1 cellular context compared by ENCODE assay signal in the genomic region with DNA sequence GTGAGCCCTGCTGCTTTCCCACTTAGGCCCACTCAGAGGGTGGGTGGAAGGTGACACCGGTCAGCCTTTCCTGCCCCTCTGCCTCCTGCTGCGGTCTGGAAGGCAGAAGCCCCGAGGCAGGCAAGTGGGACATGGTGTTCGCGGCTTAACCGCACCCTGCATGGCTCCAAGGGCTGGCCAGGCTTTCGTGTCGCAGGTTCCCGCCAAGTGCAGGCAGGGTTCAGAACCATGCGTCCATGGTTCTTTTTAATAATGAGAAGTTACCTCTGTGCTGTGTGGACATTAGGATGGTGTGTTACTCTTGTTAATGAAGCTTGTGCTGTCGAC.
TF ChIP-seq lines count a peak whose summit lies in the region.

No MANE protein-coding gene starts in this region.

TF ChIP-seq in K562, 482 proteins besides CTCF, POLR2A, EP300 and RAD21 (continued from another document and continues in another):
- TF ChIP-seq, protein P1, sequence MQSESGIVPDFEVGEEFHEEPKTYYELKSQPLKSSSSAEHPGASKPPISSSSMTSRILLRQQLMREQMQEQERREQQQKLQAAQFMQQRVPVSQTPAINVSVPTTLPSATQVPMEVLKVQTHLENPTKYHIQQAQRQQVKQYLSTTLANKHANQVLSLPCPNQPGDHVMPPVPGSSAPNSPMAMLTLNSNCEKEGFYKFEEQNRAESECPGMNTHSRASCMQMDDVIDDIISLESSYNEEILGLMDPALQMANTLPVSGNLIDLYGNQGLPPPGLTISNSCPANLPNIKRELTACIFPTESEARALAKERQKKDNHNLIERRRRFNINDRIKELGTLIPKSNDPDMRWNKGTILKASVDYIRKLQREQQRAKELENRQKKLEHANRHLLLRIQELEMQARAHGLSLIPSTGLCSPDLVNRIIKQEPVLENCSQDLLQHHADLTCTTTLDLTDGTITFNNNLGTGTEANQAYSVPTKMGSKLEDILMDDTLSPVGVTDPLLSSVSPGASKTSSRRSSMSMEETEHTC (IDR thresholded peaks at IDR 0.05): no peak
- TF ChIP-seq BRD9 (IDR thresholded peaks at IDR 0.05; ENCODE audit: low read depth, partially characterized antibody) (no peak), NFIX (CRISPR knock-in tag; IDR thresholded peaks at IDR 0.05; ENCODE audit: low read depth) (no peak), LARP7 (IDR thresholded peaks at IDR 0.05) (no peak), TAF9B (IDR thresholded peaks at IDR 0.05; ENCODE audit: partially characterized antibody) (no peak), MCM7 (IDR thresholded peaks at IDR 0.05) (no peak), ZNF77 (CRISPR knock-in tag; IDR thresholded peaks at IDR 0.05) (no peak), ATF1 (CRISPR knock-in tag; IDR thresholded peaks at IDR 0.05) (no peak), ATF1 (tag; IDR thresholded peaks at IDR 0.05) (peak; percentile 12; the same call in 1 of the 2 replicates), SAP30 (IDR thresholded peaks at IDR 0.05; ENCODE audit: borderline replicate concordance, insufficient read depth, low read depth, low read length, poor library complexity, severe bottlenecking) (peak; percentile 46), CBX2 (IDR thresholded peaks at IDR 0.05; ENCODE audit: insufficient read depth, low read length, poor library complexity, severe bottlenecking) (no peak), RBM14 (IDR thresholded peaks at IDR 0.05; ENCODE audit: borderline replicate concordance, insufficient read depth, low read depth, low read length) (no peak), MXI1 (IDR thresholded peaks at IDR 0.05; ENCODE audit: low read depth, low read length) (no peak), ZFX (CRISPR knock-in tag; IDR thresholded peaks at IDR 0.05) (peak; percentile 35; the same call in 1 of the 2 replicates), ZNF431 (CRISPR knock-in tag; IDR thresholded peaks at IDR 0.05) (no peak), ARNT (IDR thresholded peaks at IDR 0.05) (no peak), NFE2L1 (tag; IDR thresholded peaks at IDR 0.05; ENCODE audit: borderline replicate concordance, low read depth) (no peak), TEAD4 (IDR thresholded peaks at IDR 0.05; ENCODE audit: low read length) (no peak), TEAD4 (CRISPR knock-in tag; IDR thresholded peaks at IDR 0.05; ENCODE audit: borderline replicate concordance) (no peak), HNRNPUL1 (IDR thresholded peaks at IDR 0.05; ENCODE audit: low read length) (no peak), MYC (IDR thresholded peaks at IDR 0.05; ENCODE audit: low read depth, low read length) (0 out of 2 replicates have a peak, but pooled peaks have one; percentile 20), MYC (CRISPR knock-in tag; IDR thresholded peaks at IDR 0.05; ENCODE audit: borderline replicate concordance, low read depth) (no peak), CHD1 (IDR thresholded peaks at IDR 0.05; ENCODE audit: low read length) (no peak), GABPB1 (CRISPR knock-in tag; IDR thresholded peaks at IDR 0.05) (peak; percentile 37; the same call in 1 of the 2 replicates), ASH1L (IDR thresholded peaks at IDR 0.05; ENCODE audit: borderline replicate concordance, low read depth, partially characterized antibody) (no peak), RCOR1 (IDR thresholded peaks at IDR 0.05; ENCODE audit: borderline replicate concordance in 1 of 2, low read depth in 2 of 2, low read length in 2 of 2) (no peak), RBFOX2 (IDR thresholded peaks at IDR 0.05; ENCODE audit: low read depth, low read length) (peak; percentile 4; the same call in 1 of the 2 replicates), PML (IDR thresholded peaks at IDR 0.05; ENCODE audit: low read length) (0 out of 2 replicates have a peak, but pooled peaks have one; percentile 8), ZZZ3 (IDR thresholded peaks at IDR 0.05) (no peak), XRCC5 (IDR thresholded peaks at IDR 0.05; ENCODE audit: low read depth, low read length) (no peak), DACH1 (IDR thresholded peaks at IDR 0.05; ENCODE audit: partially characterized antibody) (no peak), TAF7 (tag; IDR thresholded peaks at IDR 0.05) (no peak), SMAD2 (IDR thresholded peaks at IDR 0.05; ENCODE audit: low read depth, low read length) (no peak), ETV5 (CRISPR knock-in tag; IDR thresholded peaks at IDR 0.05; ENCODE audit: low read depth) (no peak), L3MBTL2 (IDR thresholded peaks at IDR 0.05) (peak; percentile 85), ZNF76 (CRISPR knock-in tag; IDR thresholded peaks at IDR 0.05; ENCODE audit: borderline replicate concordance) (no peak), ZNF584 (CRISPR knock-in tag; IDR thresholded peaks at IDR 0.05; ENCODE audit: low read depth) (no peak), ZNF589 (CRISPR knock-in tag; IDR thresholded peaks at IDR 0.05; ENCODE audit: low read depth) (no peak), SIRT6 (IDR thresholded peaks at IDR 0.05; ENCODE audit: low read depth, low read length) (no peak), ZNF263 (CRISPR knock-in tag; IDR thresholded peaks at IDR 0.05; ENCODE audit: borderline replicate concordance) (no peak)
- TF ChIP-seq, protein P2, sequence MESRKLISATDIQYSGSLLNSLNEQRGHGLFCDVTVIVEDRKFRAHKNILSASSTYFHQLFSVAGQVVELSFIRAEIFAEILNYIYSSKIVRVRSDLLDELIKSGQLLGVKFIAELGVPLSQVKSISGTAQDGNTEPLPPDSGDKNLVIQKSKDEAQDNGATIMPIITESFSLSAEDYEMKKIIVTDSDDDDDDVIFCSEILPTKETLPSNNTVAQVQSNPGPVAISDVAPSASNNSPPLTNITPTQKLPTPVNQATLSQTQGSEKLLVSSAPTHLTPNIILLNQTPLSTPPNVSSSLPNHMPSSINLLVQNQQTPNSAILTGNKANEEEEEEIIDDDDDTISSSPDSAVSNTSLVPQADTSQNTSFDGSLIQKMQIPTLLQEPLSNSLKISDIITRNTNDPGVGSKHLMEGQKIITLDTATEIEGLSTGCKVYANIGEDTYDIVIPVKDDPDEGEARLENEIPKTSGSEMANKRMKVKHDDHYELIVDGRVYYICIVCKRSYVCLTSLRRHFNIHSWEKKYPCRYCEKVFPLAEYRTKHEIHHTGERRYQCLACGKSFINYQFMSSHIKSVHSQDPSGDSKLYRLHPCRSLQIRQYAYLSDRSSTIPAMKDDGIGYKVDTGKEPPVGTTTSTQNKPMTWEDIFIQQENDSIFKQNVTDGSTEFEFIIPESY (CRISPR knock-in tag; IDR thresholded peaks at IDR 0.05): no peak
- TF ChIP-seq, protein P3, sequence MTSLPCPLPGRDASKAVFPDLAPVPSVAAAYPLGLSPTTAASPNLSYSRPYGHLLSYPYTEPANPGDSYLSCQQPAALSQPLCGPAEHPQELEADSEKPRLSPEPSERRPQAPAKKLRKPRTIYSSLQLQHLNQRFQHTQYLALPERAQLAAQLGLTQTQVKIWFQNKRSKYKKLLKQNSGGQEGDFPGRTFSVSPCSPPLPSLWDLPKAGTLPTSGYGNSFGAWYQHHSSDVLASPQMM (CRISPR knock-in tag; IDR thresholded peaks at IDR 0.05): no peak
- TF ChIP-seq, protein P4, sequence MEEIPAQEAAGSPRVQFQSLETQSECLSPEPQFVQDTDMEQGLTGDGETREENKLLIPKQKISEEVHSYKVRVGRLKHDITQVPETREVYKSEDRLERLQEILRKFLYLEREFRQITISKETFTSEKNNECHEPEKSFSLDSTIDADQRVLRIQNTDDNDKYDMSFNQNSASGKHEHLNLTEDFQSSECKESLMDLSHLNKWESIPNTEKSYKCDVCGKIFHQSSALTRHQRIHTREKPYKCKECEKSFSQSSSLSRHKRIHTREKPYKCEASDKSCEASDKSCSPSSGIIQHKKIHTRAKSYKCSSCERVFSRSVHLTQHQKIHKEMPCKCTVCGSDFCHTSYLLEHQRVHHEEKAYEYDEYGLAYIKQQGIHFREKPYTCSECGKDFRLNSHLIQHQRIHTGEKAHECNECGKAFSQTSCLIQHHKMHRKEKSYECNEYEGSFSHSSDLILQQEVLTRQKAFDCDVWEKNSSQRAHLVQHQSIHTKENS (CRISPR knock-in tag; IDR thresholded peaks at IDR 0.05): no peak
- TF ChIP-seq, protein P5, sequence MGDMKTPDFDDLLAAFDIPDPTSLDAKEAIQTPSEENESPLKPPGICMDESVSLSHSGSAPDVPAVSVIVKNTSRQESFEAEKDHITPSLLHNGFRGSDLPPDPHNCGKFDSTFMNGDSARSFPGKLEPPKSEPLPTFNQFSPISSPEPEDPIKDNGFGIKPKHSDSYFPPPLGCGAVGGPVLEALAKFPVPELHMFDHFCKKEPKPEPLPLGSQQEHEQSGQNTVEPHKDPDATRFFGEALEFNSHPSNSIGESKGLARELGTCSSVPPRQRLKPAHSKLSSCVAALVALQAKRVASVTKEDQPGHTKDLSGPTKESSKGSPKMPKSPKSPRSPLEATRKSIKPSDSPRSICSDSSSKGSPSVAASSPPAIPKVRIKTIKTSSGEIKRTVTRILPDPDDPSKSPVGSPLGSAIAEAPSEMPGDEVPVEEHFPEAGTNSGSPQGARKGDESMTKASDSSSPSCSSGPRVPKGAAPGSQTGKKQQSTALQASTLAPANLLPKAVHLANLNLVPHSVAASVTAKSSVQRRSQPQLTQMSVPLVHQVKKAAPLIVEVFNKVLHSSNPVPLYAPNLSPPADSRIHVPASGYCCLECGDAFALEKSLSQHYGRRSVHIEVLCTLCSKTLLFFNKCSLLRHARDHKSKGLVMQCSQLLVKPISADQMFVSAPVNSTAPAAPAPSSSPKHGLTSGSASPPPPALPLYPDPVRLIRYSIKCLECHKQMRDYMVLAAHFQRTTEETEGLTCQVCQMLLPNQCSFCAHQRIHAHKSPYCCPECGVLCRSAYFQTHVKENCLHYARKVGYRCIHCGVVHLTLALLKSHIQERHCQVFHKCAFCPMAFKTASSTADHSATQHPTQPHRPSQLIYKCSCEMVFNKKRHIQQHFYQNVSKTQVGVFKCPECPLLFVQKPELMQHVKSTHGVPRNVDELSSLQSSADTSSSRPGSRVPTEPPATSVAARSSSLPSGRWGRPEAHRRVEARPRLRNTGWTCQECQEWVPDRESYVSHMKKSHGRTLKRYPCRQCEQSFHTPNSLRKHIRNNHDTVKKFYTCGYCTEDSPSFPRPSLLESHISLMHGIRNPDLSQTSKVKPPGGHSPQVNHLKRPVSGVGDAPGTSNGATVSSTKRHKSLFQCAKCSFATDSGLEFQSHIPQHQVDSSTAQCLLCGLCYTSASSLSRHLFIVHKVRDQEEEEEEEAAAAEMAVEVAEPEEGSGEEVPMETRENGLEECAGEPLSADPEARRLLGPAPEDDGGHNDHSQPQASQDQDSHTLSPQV (IDR thresholded peaks at IDR 0.05): peak; percentile 86
- TF ChIP-seq, protein P6, sequence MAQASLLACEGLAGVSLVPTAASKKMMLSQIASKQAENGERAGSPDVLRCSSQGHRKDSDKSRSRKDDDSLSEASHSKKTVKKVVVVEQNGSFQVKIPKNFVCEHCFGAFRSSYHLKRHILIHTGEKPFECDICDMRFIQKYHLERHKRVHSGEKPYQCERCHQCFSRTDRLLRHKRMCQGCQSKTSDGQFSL (CRISPR knock-in tag; IDR thresholded peaks at IDR 0.05): no peak
- TF ChIP-seq, protein P6 (tag; IDR thresholded peaks at IDR 0.05): no peak
- TF ChIP-seq, protein P7, sequence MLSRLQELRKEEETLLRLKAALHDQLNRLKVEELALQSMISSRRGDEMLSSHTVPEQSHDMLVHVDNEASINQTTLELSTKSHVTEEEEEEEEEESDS (CRISPR knock-in tag; IDR thresholded peaks at IDR 0.05): no peak
- TF ChIP-seq, protein P8, sequence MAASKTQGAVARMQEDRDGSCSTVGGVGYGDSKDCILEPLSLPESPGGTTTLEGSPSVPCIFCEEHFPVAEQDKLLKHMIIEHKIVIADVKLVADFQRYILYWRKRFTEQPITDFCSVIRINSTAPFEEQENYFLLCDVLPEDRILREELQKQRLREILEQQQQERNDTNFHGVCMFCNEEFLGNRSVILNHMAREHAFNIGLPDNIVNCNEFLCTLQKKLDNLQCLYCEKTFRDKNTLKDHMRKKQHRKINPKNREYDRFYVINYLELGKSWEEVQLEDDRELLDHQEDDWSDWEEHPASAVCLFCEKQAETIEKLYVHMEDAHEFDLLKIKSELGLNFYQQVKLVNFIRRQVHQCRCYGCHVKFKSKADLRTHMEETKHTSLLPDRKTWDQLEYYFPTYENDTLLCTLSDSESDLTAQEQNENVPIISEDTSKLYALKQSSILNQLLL (CRISPR knock-in tag; IDR thresholded peaks at IDR 0.05; ENCODE audit: borderline replicate concordance): no peak
- TF ChIP-seq, protein P9, sequence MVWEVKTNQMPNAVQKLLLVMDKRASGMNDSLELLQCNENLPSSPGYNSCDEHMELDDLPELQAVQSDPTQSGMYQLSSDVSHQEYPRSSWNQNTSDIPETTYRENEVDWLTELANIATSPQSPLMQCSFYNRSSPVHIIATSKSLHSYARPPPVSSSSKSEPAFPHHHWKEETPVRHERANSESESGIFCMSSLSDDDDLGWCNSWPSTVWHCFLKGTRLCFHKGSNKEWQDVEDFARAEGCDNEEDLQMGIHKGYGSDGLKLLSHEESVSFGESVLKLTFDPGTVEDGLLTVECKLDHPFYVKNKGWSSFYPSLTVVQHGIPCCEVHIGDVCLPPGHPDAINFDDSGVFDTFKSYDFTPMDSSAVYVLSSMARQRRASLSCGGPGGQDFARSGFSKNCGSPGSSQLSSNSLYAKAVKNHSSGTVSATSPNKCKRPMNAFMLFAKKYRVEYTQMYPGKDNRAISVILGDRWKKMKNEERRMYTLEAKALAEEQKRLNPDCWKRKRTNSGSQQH (CRISPR knock-in tag; IDR thresholded peaks at IDR 0.05): no peak
- TF ChIP-seq, protein P10, sequence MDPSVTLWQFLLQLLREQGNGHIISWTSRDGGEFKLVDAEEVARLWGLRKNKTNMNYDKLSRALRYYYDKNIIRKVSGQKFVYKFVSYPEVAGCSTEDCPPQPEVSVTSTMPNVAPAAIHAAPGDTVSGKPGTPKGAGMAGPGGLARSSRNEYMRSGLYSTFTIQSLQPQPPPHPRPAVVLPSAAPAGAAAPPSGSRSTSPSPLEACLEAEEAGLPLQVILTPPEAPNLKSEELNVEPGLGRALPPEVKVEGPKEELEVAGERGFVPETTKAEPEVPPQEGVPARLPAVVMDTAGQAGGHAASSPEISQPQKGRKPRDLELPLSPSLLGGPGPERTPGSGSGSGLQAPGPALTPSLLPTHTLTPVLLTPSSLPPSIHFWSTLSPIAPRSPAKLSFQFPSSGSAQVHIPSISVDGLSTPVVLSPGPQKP (CRISPR knock-in tag; IDR thresholded peaks at IDR 0.05): no peak
- TF ChIP-seq, protein P11, sequence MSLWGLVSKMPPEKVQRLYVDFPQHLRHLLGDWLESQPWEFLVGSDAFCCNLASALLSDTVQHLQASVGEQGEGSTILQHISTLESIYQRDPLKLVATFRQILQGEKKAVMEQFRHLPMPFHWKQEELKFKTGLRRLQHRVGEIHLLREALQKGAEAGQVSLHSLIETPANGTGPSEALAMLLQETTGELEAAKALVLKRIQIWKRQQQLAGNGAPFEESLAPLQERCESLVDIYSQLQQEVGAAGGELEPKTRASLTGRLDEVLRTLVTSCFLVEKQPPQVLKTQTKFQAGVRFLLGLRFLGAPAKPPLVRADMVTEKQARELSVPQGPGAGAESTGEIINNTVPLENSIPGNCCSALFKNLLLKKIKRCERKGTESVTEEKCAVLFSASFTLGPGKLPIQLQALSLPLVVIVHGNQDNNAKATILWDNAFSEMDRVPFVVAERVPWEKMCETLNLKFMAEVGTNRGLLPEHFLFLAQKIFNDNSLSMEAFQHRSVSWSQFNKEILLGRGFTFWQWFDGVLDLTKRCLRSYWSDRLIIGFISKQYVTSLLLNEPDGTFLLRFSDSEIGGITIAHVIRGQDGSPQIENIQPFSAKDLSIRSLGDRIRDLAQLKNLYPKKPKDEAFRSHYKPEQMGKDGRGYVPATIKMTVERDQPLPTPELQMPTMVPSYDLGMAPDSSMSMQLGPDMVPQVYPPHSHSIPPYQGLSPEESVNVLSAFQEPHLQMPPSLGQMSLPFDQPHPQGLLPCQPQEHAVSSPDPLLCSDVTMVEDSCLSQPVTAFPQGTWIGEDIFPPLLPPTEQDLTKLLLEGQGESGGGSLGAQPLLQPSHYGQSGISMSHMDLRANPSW (CRISPR knock-in tag; IDR thresholded peaks at IDR 0.05): no peak
